In the genomic region with DNA sequence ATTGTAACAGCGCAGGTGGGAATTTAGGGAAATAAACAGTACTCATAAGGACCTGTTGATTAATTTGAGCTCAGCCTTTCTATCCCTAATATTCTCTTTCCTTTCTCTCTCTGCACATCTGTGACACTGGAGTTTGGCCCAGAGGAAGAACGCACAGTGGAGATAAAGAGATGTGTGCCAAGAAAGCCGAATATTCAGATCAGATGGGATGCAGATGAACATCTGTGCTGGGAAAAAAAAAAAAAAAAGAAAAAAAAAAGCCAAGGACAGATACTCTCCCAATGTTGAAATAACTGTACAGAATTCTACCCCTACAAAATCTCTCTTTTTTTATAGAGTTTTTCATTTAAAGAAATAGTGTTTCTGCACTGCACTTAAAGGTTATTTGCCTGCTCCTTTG, we compare ENCODE assay signal across 24 cellular contexts.
A peak's percentile ranks its signal among the peaks of the same experiment; 100 is the strongest.
DNase-seq lines count a peak whose midpoint lies in the region; ATAC-seq and TF ChIP-seq lines count a peak whose summit lies in the region.
"Had no signal": no experiment of that assay in that cellular context is flagged by ENCODE, and none has a peak within 500 bp of the region (broad histone marks: within the 10 kb centered on the region; RNA-seq: fewer than 3 reads in every experiment).

No MANE protein-coding gene starts in this region.

- H3F3A ChIP-seq in neural progenitor cell (ENCODE audit: low read depth), result no peaks in the 10 kb centered on the region

- H3K4me3 Mint-ChIP-seq in endodermal cell, result no peak overlapping the region
- H3K4me3 Mint-ChIP-seq in neural progenitor cell, result no peak overlapping the region
- H3K4me3 Mint-ChIP-seq: activated naive CD4-positive, alpha-beta T cell treated with anti-CD3 and anti-CD28 coated beads for 36 hours; activated T-cell treated with anti-CD3 and anti-CD28 coated beads, Interleukin-2, amount 50 U/mL, for 4 hours; central memory CD8-positive, alpha-beta T cell; stimulated activated naive CD8-positive, alpha-beta T cell treated with anti-CD3 and anti-CD28 coated beads, Interleukin-15, Interleukin-2, amounts not matched to agents 100 ng/mL and 50 ng/mL, for 24 hours had no signal

- no peaks in the 10 kb centered on the region for H4K20me1 ChIP-seq in neural progenitor cell (ENCODE audit: low read depth)

- ATAC-seq in HG03469 (IDR thresholded peaks at IDR 0.05; ENCODE audit: unreplicated experiment), result no peak
- ATAC-seq: activated T-cell treated with anti-CD3 and anti-CD28 coated beads, Interleukin-2, amount 50 U/mL, for 4 hours; foreskin keratinocyte; GM12878; lower lobe of right lung had no signal

- no peak for TF ChIP-seq CTCF in AG10803 (conservative IDR thresholded peaks at IDR 0.05; ENCODE audit: low read length)
- TF ChIP-seq CTCF in endodermal cell (conservative IDR thresholded peaks at IDR 0.05), result no peak
- TF ChIP-seq CTCF in neural progenitor cell (IDR thresholded peaks at IDR 0.05), result no peak

- H3K4me1 Mint-ChIP-seq in endodermal cell (no peaks in the 10 kb centered on the region), neural progenitor cell (peaks cover 49% of the 10 kb centered on the region)
- H3K4me1 Mint-ChIP-seq: central memory CD8-positive, alpha-beta T cell had no signal

- H2AFZ ChIP-seq in neural progenitor cell (replicated peaks), result no peak overlapping the region
- H2AFZ ChIP-seq: hepatocyte had no signal

- H3K9ac ChIP-seq in endodermal cell (ENCODE audit: extremely low read depth, low read length, poor library complexity, severe bottlenecking), result no peak overlapping the region
- H3K9ac ChIP-seq in neural progenitor cell, result no peak overlapping the region

- H3K27ac ChIP-seq in endodermal cell (ENCODE audit: low read depth, low read length), result peak overlapping the region; percentile 16
- H3K27ac ChIP-seq in neural progenitor cell, result no peak overlapping the region
- H3K27ac ChIP-seq: foreskin keratinocyte, hepatocyte, lower lobe of right lung, spleen, transverse colon had no signal

- H3K9me3 Mint-ChIP-seq in endodermal cell (no peaks in the 10 kb centered on the region), neural progenitor cell (no peaks in the 10 kb centered on the region)
- H3K9me3 Mint-ChIP-seq: activated naive CD4-positive, alpha-beta T cell treated with anti-CD3 and anti-CD28 coated beads for 36 hours; activated T-cell treated with anti-CD3 and anti-CD28 coated beads, Interleukin-2, amount 50 U/mL, for 4 hours; stimulated activated naive CD8-positive, alpha-beta T cell treated with anti-CD3 and anti-CD28 coated beads, Interleukin-15, Interleukin-2, amounts not matched to agents 100 ng/mL and 50 ng/mL, for 24 hours had no signal

- H3K27me3 Mint-ChIP-seq in endodermal cell (ENCODE audit: insufficient read depth), result no peaks in the 10 kb centered on the region
- no peaks in the 10 kb centered on the region for H3K27me3 Mint-ChIP-seq in neural progenitor cell (ENCODE audit: insufficient read depth, low read depth)
- H3K27me3 Mint-ChIP-seq: central memory CD8-positive, alpha-beta T cell; stimulated activated naive CD8-positive, alpha-beta T cell treated with anti-CD3 and anti-CD28 coated beads, Interleukin-15, Interleukin-2, amounts not matched to agents 100 ng/mL and 50 ng/mL, for 24 hours had no signal

- H3K27me3 ChIP-seq in endodermal cell (ENCODE audit: control insufficient read depth, insufficient read depth, low read length, poor library complexity, severe bottlenecking) (no peaks in the 10 kb centered on the region), neural progenitor cell (no peaks in the 10 kb centered on the region)
- H3K27me3 ChIP-seq: foreskin keratinocyte, hepatocyte, transverse colon had no signal

- H3K36me3 ChIP-seq in endodermal cell (ENCODE audit: control insufficient read depth, insufficient read depth, low read length) (no peaks in the 10 kb centered on the region), neural progenitor cell (no peaks in the 10 kb centered on the region)
- H3K36me3 ChIP-seq: BE2C, lower lobe of right lung, spleen, transverse colon had no signal

- DNase-seq in AG10803 (ENCODE audit: low read depth) (peak; percentile 23), NCI-H2171 (lab: John Stamatoyannopoulos, UW) (peak; percentile 62), endodermal cell (no peak), neural progenitor cell (ENCODE audit: low spot score) (no peak), SW 1271 (lab: John Stamatoyannopoulos, UW) (no peak), NCI-H82 treated with DMSO at 0.1 percent for 48 hours (lab: John Stamatoyannopoulos, UW; ENCODE audit: unreplicated experiment) (no peak)
- DNase-seq in central memory CD4-positive, alpha-beta T cell, result no peak
- DNase-seq: activated naive CD4-positive, alpha-beta T cell treated with anti-CD3 and anti-CD28 coated beads for 36 hours; activated T-cell treated with anti-CD3 and anti-CD28 coated beads, Interleukin-2, amount 50 U/mL, for 4 hours; BE2C; DND-41; foreskin keratinocyte; Karpas-422; lower lobe of right lung; OCI-M1; Right ventricle myocardium superior; spleen; stimulated activated CD4-positive, alpha-beta T cell treated with anti-CD3 and anti-CD28 coated beads, Interleukin-4, amount 100 ng/mL, for 1 hour; transverse colon had no signal

- no peak overlapping the region for H3K4me2 ChIP-seq in neural progenitor cell
- H3K4me2 ChIP-seq: hepatocyte had no signal

- H3K4me1 ChIP-seq in endodermal cell (ENCODE audit: control insufficient read depth, insufficient read depth, low read length) (no peaks in the 10 kb centered on the region), neural progenitor cell (no peaks in the 10 kb centered on the region)
- H3K4me1 ChIP-seq: BE2C, foreskin keratinocyte, lower lobe of right lung, spleen, transverse colon had no signal

- H3K36me3 Mint-ChIP-seq in endodermal cell (ENCODE audit: low read depth) (no peaks in the 10 kb centered on the region), neural progenitor cell (no peaks in the 10 kb centered on the region)

- 87 to 100% methylated on average over 1 to 3 of the region's 3 CpGs for WGBS in endodermal cell (ENCODE audit: insufficient coverage in 1 of 2, insufficient read length in 1 of 2), 2 experiments

- H3K27ac Mint-ChIP-seq in endodermal cell, result no peak overlapping the region
- peak overlapping the region; percentile 57 for H3K27ac Mint-ChIP-seq in neural progenitor cell
- H3K27ac Mint-ChIP-seq: activated naive CD4-positive, alpha-beta T cell treated with anti-CD3 and anti-CD28 coated beads for 36 hours; stimulated activated naive CD8-positive, alpha-beta T cell treated with anti-CD3 and anti-CD28 coated beads, Interleukin-15, Interleukin-2, amounts not matched to agents 100 ng/mL and 50 ng/mL, for 24 hours had no signal

- no peaks in the 10 kb centered on the region for H3K79me2 ChIP-seq in neural progenitor cell (ENCODE audit: low read depth)
- H3K79me2 ChIP-seq: hepatocyte had no signal

- H3K4me3 ChIP-seq in AG10803 (ENCODE audit: low read length) (no peak overlapping the region), endodermal cell (ENCODE audit: low read length) (no peak overlapping the region), neural progenitor cell (no peak overlapping the region)
- H3K4me3 ChIP-seq: GM12878, hepatocyte, lower lobe of right lung, spleen, transverse colon had no signal

- H3K9me3 ChIP-seq in endodermal cell (ENCODE audit: control insufficient read depth, low read length), result no peaks in the 10 kb centered on the region
- H3K9me3 ChIP-seq in neural progenitor cell (ENCODE audit: low read depth), result no peaks in the 10 kb centered on the region
- H3K9me3 ChIP-seq: BE2C, lower lobe of right lung, spleen, transverse colon had no signal

Comparison
In these comparisons a context has a peak if more than half of its experiments do, and no peak if none do; other contexts are left out.
1. DNase-seq: peak in AG10803 (single experiment) and NCI-H2171 (single experiment); none in endodermal cell (single experiment), neural progenitor cell (single experiment), SW 1271 (0 of 2), NCI-H82 treated with DMSO at 0.1 percent for 48 hours (single experiment) and central memory CD4-positive, alpha-beta T cell (single experiment).